ENCODE assay signal across 1 cellular context in the genomic region with DNA sequence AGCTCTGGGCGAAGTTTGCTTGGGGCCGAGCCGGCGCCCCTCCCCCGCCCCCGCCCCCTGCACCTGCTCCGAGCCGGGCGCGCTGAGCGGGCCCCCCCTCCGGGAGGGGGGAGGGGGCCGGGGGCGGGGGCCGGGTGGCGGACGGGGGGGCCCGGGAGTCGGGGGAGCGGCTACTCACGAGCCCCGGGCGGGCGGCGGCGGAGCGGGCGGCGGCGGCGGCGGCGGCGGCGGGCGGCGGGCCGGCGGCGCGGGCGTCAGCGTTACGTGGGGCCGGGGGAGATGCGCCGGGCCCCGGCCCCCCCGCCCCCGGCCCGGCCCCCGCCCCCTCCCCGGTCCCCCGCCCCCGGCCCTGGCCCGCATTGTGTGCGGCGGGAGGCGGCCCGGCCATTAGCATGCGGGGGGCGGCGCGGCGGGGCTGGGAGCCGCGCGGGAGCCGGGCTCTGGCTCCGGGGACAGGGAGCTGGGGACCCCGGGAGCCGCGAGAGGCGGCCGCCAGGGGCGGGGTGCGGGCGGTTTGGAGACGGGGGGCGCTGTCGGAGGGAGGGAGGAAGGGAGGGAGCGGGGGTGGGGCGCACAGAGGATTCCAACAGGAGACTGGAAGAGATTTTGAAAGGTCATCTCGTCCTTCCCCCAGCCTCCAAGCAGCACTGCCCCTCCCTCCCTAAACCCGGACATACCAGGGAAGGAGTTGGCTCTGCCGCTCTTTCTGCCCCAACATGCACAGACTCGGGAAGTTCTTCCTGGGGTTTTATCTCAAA.
TF ChIP-seq lines count a peak whose summit lies in the region.

ZNF219 (minus strand) TSS at position 522 of the 758 bp plus-strand sequence. CDS start 5,064 bp downstream, outside the sequence.

TF ChIP-seq in HEK293, 187 proteins besides CTCF, POLR2A, EP300 and RAD21 (continued from another document):
- TF ChIP-seq PRDM10 (tag by site-specific recombination; IDR thresholded peaks at IDR 0.05): no peak
- TF ChIP-seq ZNF398 (tag by site-specific recombination; IDR thresholded peaks at IDR 0.05): peak; percentile 53; the same call in 1 of the 2 replicates
- TF ChIP-seq RBAK (tag by site-specific recombination; IDR thresholded peaks at IDR 0.05): no peak
- no peak for TF ChIP-seq ELK4 (IDR thresholded peaks at IDR 0.05; ENCODE audit: borderline replicate concordance, low read depth, low read length)
- TF ChIP-seq, protein P1, sequence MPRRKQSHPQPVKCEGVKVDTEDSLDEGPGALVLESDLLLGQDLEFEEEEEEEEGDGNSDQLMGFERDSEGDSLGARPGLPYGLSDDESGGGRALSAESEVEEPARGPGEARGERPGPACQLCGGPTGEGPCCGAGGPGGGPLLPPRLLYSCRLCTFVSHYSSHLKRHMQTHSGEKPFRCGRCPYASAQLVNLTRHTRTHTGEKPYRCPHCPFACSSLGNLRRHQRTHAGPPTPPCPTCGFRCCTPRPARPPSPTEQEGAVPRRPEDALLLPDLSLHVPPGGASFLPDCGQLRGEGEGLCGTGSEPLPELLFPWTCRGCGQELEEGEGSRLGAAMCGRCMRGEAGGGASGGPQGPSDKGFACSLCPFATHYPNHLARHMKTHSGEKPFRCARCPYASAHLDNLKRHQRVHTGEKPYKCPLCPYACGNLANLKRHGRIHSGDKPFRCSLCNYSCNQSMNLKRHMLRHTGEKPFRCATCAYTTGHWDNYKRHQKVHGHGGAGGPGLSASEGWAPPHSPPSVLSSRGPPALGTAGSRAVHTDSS (tag by site-specific recombination; IDR thresholded peaks at IDR 0.05): no peak
- TF ChIP-seq ZNF549 (tag by site-specific recombination; IDR thresholded peaks at IDR 0.05): no peak
- no peak for TF ChIP-seq ZBTB7A (tag by site-specific recombination; IDR thresholded peaks at IDR 0.05; ENCODE audit: low read depth)
- TF ChIP-seq ZNF133 (tag by site-specific recombination; IDR thresholded peaks at IDR 0.05): no peak
- no peak for TF ChIP-seq GLI2 (tag by site-specific recombination; IDR thresholded peaks at IDR 0.05; ENCODE audit: borderline replicate concordance, low read depth)
- TF ChIP-seq, protein P2, sequence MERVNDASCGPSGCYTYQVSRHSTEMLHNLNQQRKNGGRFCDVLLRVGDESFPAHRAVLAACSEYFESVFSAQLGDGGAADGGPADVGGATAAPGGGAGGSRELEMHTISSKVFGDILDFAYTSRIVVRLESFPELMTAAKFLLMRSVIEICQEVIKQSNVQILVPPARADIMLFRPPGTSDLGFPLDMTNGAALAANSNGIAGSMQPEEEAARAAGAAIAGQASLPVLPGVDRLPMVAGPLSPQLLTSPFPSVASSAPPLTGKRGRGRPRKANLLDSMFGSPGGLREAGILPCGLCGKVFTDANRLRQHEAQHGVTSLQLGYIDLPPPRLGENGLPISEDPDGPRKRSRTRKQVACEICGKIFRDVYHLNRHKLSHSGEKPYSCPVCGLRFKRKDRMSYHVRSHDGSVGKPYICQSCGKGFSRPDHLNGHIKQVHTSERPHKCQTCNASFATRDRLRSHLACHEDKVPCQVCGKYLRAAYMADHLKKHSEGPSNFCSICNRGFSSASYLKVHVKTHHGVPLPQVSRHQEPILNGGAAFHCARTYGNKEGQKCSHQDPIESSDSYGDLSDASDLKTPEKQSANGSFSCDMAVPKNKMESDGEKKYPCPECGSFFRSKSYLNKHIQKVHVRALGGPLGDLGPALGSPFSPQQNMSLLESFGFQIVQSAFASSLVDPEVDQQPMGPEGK (tag by site-specific recombination; IDR thresholded peaks at IDR 0.05): peak; percentile 75
- TF ChIP-seq BCL11B (tag by site-specific recombination; IDR thresholded peaks at IDR 0.05; ENCODE audit: low read depth): no peak
- TF ChIP-seq BCL6B (tag by site-specific recombination; IDR thresholded peaks at IDR 0.05): no peak
- peak; percentile 41; the same call in 1 of the 2 replicates for TF ChIP-seq ZBTB20 (tag by site-specific recombination; IDR thresholded peaks at IDR 0.05)
- TF ChIP-seq ZNF548 (tag by site-specific recombination; IDR thresholded peaks at IDR 0.05): no peak
- TF ChIP-seq ZNF292 (tag by site-specific recombination; IDR thresholded peaks at IDR 0.05; ENCODE audit: borderline replicate concordance, low read depth): no peak
- TF ChIP-seq ZNF202 (tag by site-specific recombination; IDR thresholded peaks at IDR 0.05; ENCODE audit: borderline replicate concordance): no peak
- TF ChIP-seq, protein P3, sequence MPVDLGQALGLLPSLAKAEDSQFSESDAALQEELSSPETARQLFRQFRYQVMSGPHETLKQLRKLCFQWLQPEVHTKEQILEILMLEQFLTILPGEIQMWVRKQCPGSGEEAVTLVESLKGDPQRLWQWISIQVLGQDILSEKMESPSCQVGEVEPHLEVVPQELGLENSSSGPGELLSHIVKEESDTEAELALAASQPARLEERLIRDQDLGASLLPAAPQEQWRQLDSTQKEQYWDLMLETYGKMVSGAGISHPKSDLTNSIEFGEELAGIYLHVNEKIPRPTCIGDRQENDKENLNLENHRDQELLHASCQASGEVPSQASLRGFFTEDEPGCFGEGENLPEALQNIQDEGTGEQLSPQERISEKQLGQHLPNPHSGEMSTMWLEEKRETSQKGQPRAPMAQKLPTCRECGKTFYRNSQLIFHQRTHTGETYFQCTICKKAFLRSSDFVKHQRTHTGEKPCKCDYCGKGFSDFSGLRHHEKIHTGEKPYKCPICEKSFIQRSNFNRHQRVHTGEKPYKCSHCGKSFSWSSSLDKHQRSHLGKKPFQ (tag by site-specific recombination; IDR thresholded peaks at IDR 0.05): no peak
- TF ChIP-seq ZNF426 (tag by site-specific recombination; IDR thresholded peaks at IDR 0.05): no peak
- no peak for TF ChIP-seq REST (tag by site-specific recombination; IDR thresholded peaks at IDR 0.05)
- no peak for TF ChIP-seq ZNF138 (tag by site-specific recombination; IDR thresholded peaks at IDR 0.05; ENCODE audit: borderline replicate concordance)
- TF ChIP-seq SP3 (tag by site-specific recombination; IDR thresholded peaks at IDR 0.05): peak; percentile 65
- no peak for TF ChIP-seq ZNF701 (tag by site-specific recombination; IDR thresholded peaks at IDR 0.05)
- peak; percentile 82 for TF ChIP-seq ZNF341 (tag by site-specific recombination; IDR thresholded peaks at IDR 0.05; ENCODE audit: low read depth)
- 0 out of 2 replicates have a peak, but pooled peaks have one; percentile 13 for TF ChIP-seq KLF8 (tag by site-specific recombination; IDR thresholded peaks at IDR 0.05)
- no peak for TF ChIP-seq ZNF768 (tag by site-specific recombination; IDR thresholded peaks at IDR 0.05)
- peak; percentile 41 for TF ChIP-seq GLIS1 (tag by site-specific recombination; IDR thresholded peaks at IDR 0.05)
- TF ChIP-seq SP2 (tag by site-specific recombination; IDR thresholded peaks at IDR 0.05): peak; percentile 65
- TF ChIP-seq ZNF610 (tag by site-specific recombination; IDR thresholded peaks at IDR 0.05; ENCODE audit: borderline replicate concordance): peak; percentile 66; the same call in 1 of the 2 replicates
- TF ChIP-seq ZNF24 (tag by site-specific recombination; IDR thresholded peaks at IDR 0.05): no peak
